1 cellular context compared by ENCODE assay signal in the genomic region with DNA sequence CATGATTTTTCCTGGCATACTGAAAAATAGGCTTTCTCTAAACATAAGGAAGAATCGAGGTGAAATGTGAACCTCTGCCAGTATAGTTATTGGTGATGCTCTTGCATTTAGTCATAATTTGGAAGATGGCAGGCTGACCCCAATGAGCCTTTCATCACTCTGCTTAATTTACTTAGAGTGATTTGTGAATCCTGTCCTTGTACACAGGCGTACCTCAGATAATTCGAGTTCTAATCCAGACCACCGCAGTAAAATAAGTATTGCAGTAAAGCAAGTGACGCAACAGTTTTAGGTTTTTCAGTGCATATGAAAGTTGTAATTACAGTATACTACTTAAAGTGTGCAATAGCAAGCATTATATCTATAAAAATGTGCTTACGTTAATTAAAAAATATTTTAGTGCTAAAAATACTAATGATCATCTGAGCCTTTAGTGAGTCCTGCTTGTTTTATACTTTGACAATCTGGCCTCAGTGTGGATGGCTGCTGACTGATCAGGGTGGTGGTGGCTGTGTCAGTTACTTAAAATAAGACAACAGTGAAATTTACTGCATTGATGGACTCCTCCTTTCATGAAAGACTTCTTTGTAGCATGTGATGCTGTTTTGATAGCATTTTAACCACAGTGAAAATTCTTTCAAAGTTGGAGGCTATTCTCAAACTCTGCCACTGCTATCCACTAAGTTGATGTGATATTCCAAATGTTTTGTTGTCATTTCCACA.
TF ChIP-seq lines count a peak whose summit lies in the region.

No MANE protein-coding gene starts in this region.

TF ChIP-seq in HepG2, 621 proteins besides CTCF, POLR2A, EP300 and RAD21:
- TF ChIP-seq USF2 (IDR thresholded peaks at IDR 0.05; ENCODE audit: low read depth, low read length) (no peak), USF2 (CRISPR knock-in tag; IDR thresholded peaks at IDR 0.05; ENCODE audit: borderline replicate concordance) (0 out of 2 replicates have a peak, but pooled peaks have one; percentile 23), ZNF788 (CRISPR knock-in tag; IDR thresholded peaks at IDR 0.05; ENCODE audit: borderline replicate concordance) (no peak), ZNF556 (CRISPR knock-in tag; IDR thresholded peaks at IDR 0.05; ENCODE audit: borderline replicate concordance) (no peak), ZNF781 (CRISPR knock-in tag; IDR thresholded peaks at IDR 0.05; ENCODE audit: borderline replicate concordance, not compliant biosample characterization) (no peak), GPN1 (CRISPR knock-in tag; IDR thresholded peaks at IDR 0.05; ENCODE audit: borderline replicate concordance) (no peak), ZNF563 (CRISPR knock-in tag; IDR thresholded peaks at IDR 0.05) (no peak), NR2C2 (CRISPR knock-in tag; IDR thresholded peaks at IDR 0.05; ENCODE audit: borderline replicate concordance) (no peak), ZFP36 (IDR thresholded peaks at IDR 0.05; ENCODE audit: borderline replicate concordance, low read depth, low read length, partially characterized antibody) (no peak), SUZ12 (IDR thresholded peaks at IDR 0.05; ENCODE audit: low read depth, low read length) (no peak), KLF16 (CRISPR knock-in tag; IDR thresholded peaks at IDR 0.05) (no peak), AHR (CRISPR knock-in tag; IDR thresholded peaks at IDR 0.05) (no peak), ZC3H13 (CRISPR knock-in tag; IDR thresholded peaks at IDR 0.05) (no peak), TEF (CRISPR knock-in tag; IDR thresholded peaks at IDR 0.05) (no peak), FOSL1 (CRISPR knock-in tag; IDR thresholded peaks at IDR 0.05; ENCODE audit: borderline replicate concordance) (no peak), ZNF501 (CRISPR knock-in tag; IDR thresholded peaks at IDR 0.05) (no peak), GFI1 (CRISPR knock-in tag; IDR thresholded peaks at IDR 0.05; ENCODE audit: borderline replicate concordance) (0 out of 2 replicates have a peak, but pooled peaks have one; percentile 6)
